ENCODE assay signal across 3 cellular contexts in genomic region chr12:50573271-50573670, GRCh38.
TF ChIP-seq lines count a peak whose summit lies in the region.

No MANE protein-coding gene starts in this region.

TF ChIP-seq in GM12878, 131 proteins besides CTCF, POLR2A, EP300 and RAD21 (continued from another document):
- TF ChIP-seq CREB1 (IDR thresholded peaks at IDR 0.05; ENCODE audit: low read depth) (no peak), SUPT20H (IDR thresholded peaks at IDR 0.05; ENCODE audit: borderline replicate concordance, control insufficient read depth, low read depth, low read length) (no peak), ELK1 (IDR thresholded peaks at IDR 0.05; ENCODE audit: low read depth, low read length) (no peak), NBN (IDR thresholded peaks at IDR 0.05) (no peak), MEF2A (IDR thresholded peaks at IDR 0.05; ENCODE audit: insufficient read depth, low read depth, low read length) (no peak), IRF5 (IDR thresholded peaks at IDR 0.05; ENCODE audit: borderline replicate concordance) (no peak), TCF12 (IDR thresholded peaks at IDR 0.05; ENCODE audit: low read depth, low read length) (no peak), HCFC1 (IDR thresholded peaks at IDR 0.05; ENCODE audit: low read length) (no peak), IRF4 (IDR thresholded peaks at IDR 0.05; ENCODE audit: low read depth, low read length) (no peak), SMAD1 (IDR thresholded peaks at IDR 0.05; ENCODE audit: low read depth, partially characterized antibody) (no peak), TCF3 (IDR thresholded peaks at IDR 0.05; ENCODE audit: borderline replicate concordance, insufficient read depth, low read depth, low read length) (no peak), HDGF (IDR thresholded peaks at IDR 0.05) (no peak), EED (IDR thresholded peaks at IDR 0.05; ENCODE audit: low read depth) (no peak), IRF3 (IDR thresholded peaks at IDR 0.05) (no peak), EGR1 (IDR thresholded peaks at IDR 0.05; ENCODE audit: borderline replicate concordance in 1 of 2, low read depth in 2 of 2, low read length in 2 of 2) (no peak), SPI1 (IDR thresholded peaks at IDR 0.05; ENCODE audit: borderline replicate concordance, insufficient read depth, low read depth, low read length) (no peak)
TF ChIP-seq in GM12878: peak in this region for 0.

TF ChIP-seq in liver, 16 proteins besides CTCF, POLR2A, EP300 and RAD21 (continued from another document):
- TF ChIP-seq REST (IDR thresholded peaks at IDR 0.05) (no peak), MAX (IDR thresholded peaks at IDR 0.05) (no peak), JUND (IDR thresholded peaks at IDR 0.05) (no peak)
TF ChIP-seq in liver: peak in this region for 0.

TF ChIP-seq in HEK293T, 16 proteins besides CTCF, POLR2A, EP300 and RAD21 (continued from another document):
- TF ChIP-seq CTBP1 (IDR thresholded peaks at IDR 0.05; ENCODE audit: borderline replicate concordance): no peak
- TF ChIP-seq NFRKB (IDR thresholded peaks at IDR 0.05): no peak
TF ChIP-seq in HEK293T: peak in this region for 0.
